Comparison of ENCODE assay signal across 8 cellular contexts in genomic region chr18:2883137-2883671, GRCh38. TPM values are rescaled to one million over a fixed set of nuclear protein-coding genes. Genes with fewer than 3 reads are reported as not detected.
A peak's percentile ranks its signal among the peaks of the same experiment; 100 is the strongest.
DNase-seq lines count a peak whose midpoint lies in the region; ATAC-seq and TF ChIP-seq lines count a peak whose summit lies in the region.

No MANE protein-coding gene starts in this region.

- no peaks in the 10 kb centered on the region for H4K20me1 ChIP-seq in OCI-LY1 (ENCODE audit: insufficient read depth, low read length)

- ATAC-seq in GM19351 (IDR thresholded peaks at IDR 0.05; ENCODE audit: unreplicated experiment) (peak; percentile 84), HG02763 (IDR thresholded peaks at IDR 0.05; ENCODE audit: unreplicated experiment) (no peak), HG03159 (IDR thresholded peaks at IDR 0.05; ENCODE audit: unreplicated experiment) (no peak)
- ATAC-seq in activated naive CD8-positive, alpha-beta T cell treated with anti-CD3 and anti-CD28 coated beads, Interleukin-2, amount 10 ng/mL, durations not matched to agents 7 days and 5 days (ENCODE audit: low read depth) = peak; percentile 98
- peak; percentile 90 for ATAC-seq in stimulated activated effector memory CD8-positive, alpha-beta T cell treated with anti-CD3 and anti-CD28 coated beads, Interleukin-12 subunit alpha, Interleukin-12 subunit beta, amount 100 ng/mL, for 72 hours

- peak; percentile 72 for DNase-seq in activated naive CD8-positive, alpha-beta T cell treated with anti-CD3 and anti-CD28 coated beads, Interleukin-2, amount 10 ng/mL, durations not matched to agents 7 days and 5 days
- DNase-seq in stimulated activated effector memory CD8-positive, alpha-beta T cell treated with anti-CD3 and anti-CD28 coated beads, Interleukin-12 subunit alpha, Interleukin-12 subunit beta, amount 100 ng/mL, for 72 hours (ENCODE audit: low spot score in 2 of 2) = peak; percentile 21 to 72
- DNase-seq in ecto neural progenitor cell (ENCODE audit: low spot score) = no peak
- no peak for DNase-seq in CD1c-positive myeloid dendritic cell (ENCODE audit: extremely low spot score)

- peaks cover 19% of the 10 kb centered on the region for H3K4me1 Mint-ChIP-seq in activated naive CD8-positive, alpha-beta T cell treated with anti-CD3 and anti-CD28 coated beads, Interleukin-2, amount 10 ng/mL, durations not matched to agents 7 days and 5 days
- peaks cover 27% of the 10 kb centered on the region for H3K4me1 Mint-ChIP-seq in stimulated activated effector memory CD8-positive, alpha-beta T cell treated with anti-CD3 and anti-CD28 coated beads, Interleukin-12 subunit alpha, Interleukin-12 subunit beta, amount 100 ng/mL, for 72 hours

- H3K9me3 ChIP-seq in OCI-LY1 (ENCODE audit: low read length) = no peaks in the 10 kb centered on the region

- no peaks in the 10 kb centered on the region for H3K27me3 Mint-ChIP-seq in activated naive CD8-positive, alpha-beta T cell treated with anti-CD3 and anti-CD28 coated beads, Interleukin-2, amount 10 ng/mL, durations not matched to agents 7 days and 5 days

- H3K9ac ChIP-seq in OCI-LY1 (ENCODE audit: low read length) = no peak overlapping the region; the same call in 1 of the 2 replicates

- POLR2A ChIA-PET in activated naive CD8-positive, alpha-beta T cell treated with anti-CD3 and anti-CD28 coated beads, Interleukin-2, amount 10 ng/mL, durations not matched to agents 7 days and 5 days (lab: Charles Lee) = interaction anchor here (0.7 to 1.2 kb wide), 7 partner anchors 8 to 36 kb away, joined by 3 to 8 read pairs (median 3); no protein-coding TSS in a partner anchor

- peak overlapping the region; percentile 98 for H3K27ac Mint-ChIP-seq in activated naive CD8-positive, alpha-beta T cell treated with anti-CD3 and anti-CD28 coated beads, Interleukin-2, amount 10 ng/mL, durations not matched to agents 7 days and 5 days
- peak overlapping the region; percentile 93 for H3K27ac Mint-ChIP-seq in stimulated activated effector memory CD8-positive, alpha-beta T cell treated with anti-CD3 and anti-CD28 coated beads, Interleukin-12 subunit alpha, Interleukin-12 subunit beta, amount 100 ng/mL, for 72 hours

- peak overlapping the region; percentile 46 for H3K27ac ChIP-seq in OCI-LY1 (ENCODE audit: low read depth, low read length, poor library complexity, severe bottlenecking)

- H3K4me3 Mint-ChIP-seq in activated naive CD8-positive, alpha-beta T cell treated with anti-CD3 and anti-CD28 coated beads, Interleukin-2, amount 10 ng/mL, durations not matched to agents 7 days and 5 days = peak overlapping the region; percentile 60
- peak overlapping the region; percentile 55 for H3K4me3 Mint-ChIP-seq in stimulated activated effector memory CD8-positive, alpha-beta T cell treated with anti-CD3 and anti-CD28 coated beads, Interleukin-12 subunit alpha, Interleukin-12 subunit beta, amount 100 ng/mL, for 72 hours

- no peaks in the 10 kb centered on the region for H3K36me3 ChIP-seq in OCI-LY1 (ENCODE audit: insufficient read depth, low read length)

- no peaks in the 10 kb centered on the region for H3K27me3 ChIP-seq in OCI-LY1 (ENCODE audit: insufficient read depth, low read length)

- TF ChIP-seq CTCF in OCI-LY1 (IDR thresholded peaks at IDR 0.05; ENCODE audit: low read length) = no peak

- H3K9me2 ChIP-seq in OCI-LY1 (ENCODE audit: low read depth, low read length) = no peaks in the 10 kb centered on the region

- H3K4me3 ChIP-seq in OCI-LY1 (ENCODE audit: low read depth, low read length, poor library complexity, severe bottlenecking) = no peak overlapping the region

- peaks cover 13% of the 10 kb centered on the region for H3K36me3 Mint-ChIP-seq in activated naive CD8-positive, alpha-beta T cell treated with anti-CD3 and anti-CD28 coated beads, Interleukin-2, amount 10 ng/mL, durations not matched to agents 7 days and 5 days
- no peaks in the 10 kb centered on the region for H3K36me3 Mint-ChIP-seq in stimulated activated effector memory CD8-positive, alpha-beta T cell treated with anti-CD3 and anti-CD28 coated beads, Interleukin-12 subunit alpha, Interleukin-12 subunit beta, amount 100 ng/mL, for 72 hours

- H3K4me1 ChIP-seq in OCI-LY1 (ENCODE audit: insufficient read depth, low read length, severe bottlenecking) = peaks cover 41% of the 10 kb centered on the region

- H3K9me3 Mint-ChIP-seq in activated naive CD8-positive, alpha-beta T cell treated with anti-CD3 and anti-CD28 coated beads, Interleukin-2, amount 10 ng/mL, durations not matched to agents 7 days and 5 days = peaks cover 13% of the 10 kb centered on the region
- peaks cover 9% of the 10 kb centered on the region for H3K9me3 Mint-ChIP-seq in stimulated activated effector memory CD8-positive, alpha-beta T cell treated with anti-CD3 and anti-CD28 coated beads, Interleukin-12 subunit alpha, Interleukin-12 subunit beta, amount 100 ng/mL, for 72 hours

- H2AFZ ChIP-seq in OCI-LY1 (ENCODE audit: low read length) = no peak overlapping the region

- peak overlapping the region; percentile 24; the same call in 1 of the 2 replicates for H3K4me2 ChIP-seq in OCI-LY1 (ENCODE audit: low read length)

- H3K79me2 ChIP-seq in OCI-LY1 (ENCODE audit: insufficient read depth, low read length) = no peaks in the 10 kb centered on the region

- no peaks in the 10 kb centered on the region for H3F3A ChIP-seq in OCI-LY1 (ENCODE audit: insufficient read depth, low read length)

RNA-seq across cellular contexts. Expression of gene EMILIN2, which starts 36.4 kb away (rescaled TPM):
- total RNA-seq in activated naive CD8-positive, alpha-beta T cell treated with anti-CD3 and anti-CD28 coated beads, Interleukin-2, amount 10 ng/mL, durations not matched to agents 7 days and 5 days = 10 to 100 TPM; 23.3 to 27.7 TPM

Comparison
In these comparisons a context has a peak if more than half of its experiments do, and no peak if none do; other contexts are left out.
1. ATAC-seq: peak in GM19351 (single experiment), activated naive CD8-positive, alpha-beta T cell treated with anti-CD3 and anti-CD28 coated beads, Interleukin-2, amount 10 ng/mL, durations not matched to agents 7 days and 5 days (single experiment) and stimulated activated effector memory CD8-positive, alpha-beta T cell treated with anti-CD3 and anti-CD28 coated beads, Interleukin-12 subunit alpha, Interleukin-12 subunit beta, amount 100 ng/mL, for 72 hours (single experiment); none in HG02763 (single experiment) and HG03159 (single experiment).
2. DNase-seq: peak in activated naive CD8-positive, alpha-beta T cell treated with anti-CD3 and anti-CD28 coated beads, Interleukin-2, amount 10 ng/mL, durations not matched to agents 7 days and 5 days (single experiment) and stimulated activated effector memory CD8-positive, alpha-beta T cell treated with anti-CD3 and anti-CD28 coated beads, Interleukin-12 subunit alpha, Interleukin-12 subunit beta, amount 100 ng/mL, for 72 hours (2 of 2); none in ecto neural progenitor cell (single experiment) and CD1c-positive myeloid dendritic cell (single experiment).